ENCODE assay signal across 1 cellular context in the genomic region with DNA sequence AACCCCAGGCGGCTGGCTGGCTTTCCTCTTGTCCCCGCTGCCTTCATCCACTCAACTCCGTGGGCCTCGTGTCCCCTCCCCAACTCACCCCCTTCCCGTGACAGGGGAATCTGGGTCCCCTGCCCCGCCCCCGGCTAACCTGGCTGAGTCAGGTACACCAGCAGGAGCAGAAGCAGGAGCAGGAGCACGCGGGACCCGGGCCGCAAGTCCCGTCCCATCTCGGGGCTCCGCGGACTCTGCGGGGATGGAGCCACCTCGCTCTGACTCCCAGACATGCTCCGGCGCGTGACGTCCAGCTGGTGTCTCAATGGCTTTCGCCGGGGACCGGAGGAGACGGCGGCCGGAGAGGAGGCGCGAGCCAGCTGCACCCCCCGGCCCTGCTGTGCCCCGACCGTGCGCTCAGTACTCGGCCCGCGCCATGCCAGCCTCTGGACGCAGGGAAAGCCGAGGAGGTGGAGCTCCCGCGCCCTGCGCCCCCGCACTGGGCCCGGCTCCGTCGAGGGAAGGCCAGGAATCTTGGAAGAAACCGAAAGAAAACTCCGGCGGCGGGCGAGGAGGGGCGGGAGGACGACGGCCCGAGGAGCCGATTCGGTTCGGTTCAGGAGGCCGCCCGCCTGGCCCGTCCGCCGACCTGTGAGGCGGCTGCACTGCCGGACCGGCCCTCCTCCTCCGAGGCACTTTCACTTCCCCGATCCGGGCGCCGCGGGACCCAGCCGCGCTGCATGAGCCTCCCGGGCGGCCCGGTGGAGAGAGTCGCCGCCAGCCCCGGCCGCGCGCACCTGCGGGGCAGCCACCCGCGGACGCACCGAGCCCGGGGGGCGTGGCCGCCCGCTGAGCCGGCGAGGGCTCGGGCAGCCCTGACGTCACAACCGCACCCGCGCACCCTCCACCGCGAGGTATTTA.
A peak's percentile ranks its signal among the peaks of the same experiment; 100 is the strongest.
TF ChIP-seq lines count a peak whose summit lies in the region.

TSS of gene CXCL16 (minus strand) at position 807 of the 903 bp plus-strand sequence. CDS start at position 218, 589 bp downstream.
A gene with protein sequence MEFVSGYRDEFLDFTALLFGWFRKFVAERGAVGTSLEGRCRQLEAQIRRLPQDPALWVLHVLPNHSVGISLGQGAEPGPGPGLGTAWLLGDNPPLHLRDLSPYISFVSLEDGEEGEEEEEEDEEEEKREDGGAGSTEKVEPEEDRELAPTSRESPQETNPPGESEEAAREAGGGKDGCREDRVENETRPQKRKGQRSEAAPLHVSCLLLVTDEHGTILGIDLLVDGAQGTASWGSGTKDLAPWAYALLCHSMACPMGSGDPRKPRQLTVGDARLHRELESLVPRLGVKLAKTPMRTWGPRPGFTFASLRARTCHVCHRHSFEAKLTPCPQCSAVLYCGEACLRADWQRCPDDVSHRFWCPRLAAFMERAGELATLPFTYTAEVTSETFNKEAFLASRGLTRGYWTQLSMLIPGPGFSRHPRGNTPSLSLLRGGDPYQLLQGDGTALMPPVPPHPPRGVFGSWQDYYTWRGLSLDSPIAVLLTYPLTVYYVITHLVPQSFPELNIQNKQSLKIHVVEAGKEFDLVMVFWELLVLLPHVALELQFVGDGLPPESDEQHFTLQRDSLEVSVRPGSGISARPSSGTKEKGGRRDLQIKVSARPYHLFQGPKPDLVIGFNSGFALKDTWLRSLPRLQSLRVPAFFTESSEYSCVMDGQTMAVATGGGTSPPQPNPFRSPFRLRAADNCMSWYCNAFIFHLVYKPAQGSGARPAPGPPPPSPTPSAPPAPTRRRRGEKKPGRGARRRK (plus strand): TSS at position 712 of the 903 bp plus-strand sequence. CDS start 716 bp downstream, outside the sequence.

TF ChIP-seq in HepG2, 621 proteins besides CTCF, POLR2A, EP300 and RAD21 (continued from another document):
- no peak for TF ChIP-seq HNF1A (IDR thresholded peaks at IDR 0.05; ENCODE audit: low read depth)
- TF ChIP-seq HNF1A (CRISPR knock-in tag; IDR thresholded peaks at IDR 0.05; ENCODE audit: borderline replicate concordance), result peak; percentile 78; the same call in 1 of the 2 replicates
- TF ChIP-seq RCOR2 (CRISPR knock-in tag; IDR thresholded peaks at IDR 0.05), result no peak
- no peak for TF ChIP-seq ZNF207 (IDR thresholded peaks at IDR 0.05; ENCODE audit: borderline replicate concordance)
- peak; percentile 59; the same call in 1 of the 2 replicates for TF ChIP-seq SMAD1 (CRISPR knock-in tag; IDR thresholded peaks at IDR 0.05; ENCODE audit: borderline replicate concordance, low read depth)
- no peak for TF ChIP-seq TP53 (CRISPR knock-in tag; conservative IDR thresholded peaks at IDR 0.05)
- TF ChIP-seq ZNF556 (CRISPR knock-in tag; IDR thresholded peaks at IDR 0.05; ENCODE audit: borderline replicate concordance), result 0 out of 2 replicates have a peak, but pooled peaks have one; percentile 31
- TF ChIP-seq, protein P1, sequence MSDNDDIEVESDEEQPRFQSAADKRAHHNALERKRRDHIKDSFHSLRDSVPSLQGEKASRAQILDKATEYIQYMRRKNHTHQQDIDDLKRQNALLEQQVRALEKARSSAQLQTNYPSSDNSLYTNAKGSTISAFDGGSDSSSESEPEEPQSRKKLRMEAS (IDR thresholded peaks at IDR 0.05), result peak; percentile 27; the same call in 1 of the 2 replicates
- 0 out of 2 replicates have a peak, but pooled peaks have one; percentile 23 for TF ChIP-seq RERE (CRISPR knock-in tag; IDR thresholded peaks at IDR 0.05; ENCODE audit: low read depth)
- TF ChIP-seq ZNF12 (CRISPR knock-in tag; IDR thresholded peaks at IDR 0.05), result no peak
- 0 out of 2 replicates have a peak, but pooled peaks have one; percentile 1 for TF ChIP-seq ZNF232 (CRISPR knock-in tag; IDR thresholded peaks at IDR 0.05; ENCODE audit: borderline replicate concordance)
- TF ChIP-seq DNMT3B (CRISPR knock-in tag; conservative IDR thresholded peaks at IDR 0.05), result no peak
- TF ChIP-seq, protein P2, sequence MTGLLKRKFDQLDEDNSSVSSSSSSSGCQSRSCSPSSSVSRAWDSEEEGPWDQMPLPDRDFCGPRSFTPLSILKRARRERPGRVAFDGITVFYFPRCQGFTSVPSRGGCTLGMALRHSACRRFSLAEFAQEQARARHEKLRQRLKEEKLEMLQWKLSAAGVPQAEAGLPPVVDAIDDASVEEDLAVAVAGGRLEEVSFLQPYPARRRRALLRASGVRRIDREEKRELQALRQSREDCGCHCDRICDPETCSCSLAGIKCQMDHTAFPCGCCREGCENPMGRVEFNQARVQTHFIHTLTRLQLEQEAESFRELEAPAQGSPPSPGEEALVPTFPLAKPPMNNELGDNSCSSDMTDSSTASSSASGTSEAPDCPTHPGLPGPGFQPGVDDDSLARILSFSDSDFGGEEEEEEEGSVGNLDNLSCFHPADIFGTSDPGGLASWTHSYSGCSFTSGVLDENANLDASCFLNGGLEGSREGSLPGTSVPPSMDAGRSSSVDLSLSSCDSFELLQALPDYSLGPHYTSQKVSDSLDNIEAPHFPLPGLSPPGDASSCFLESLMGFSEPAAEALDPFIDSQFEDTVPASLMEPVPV (CRISPR knock-in tag; IDR thresholded peaks at IDR 0.05), result no peak
- TF ChIP-seq, protein P3, sequence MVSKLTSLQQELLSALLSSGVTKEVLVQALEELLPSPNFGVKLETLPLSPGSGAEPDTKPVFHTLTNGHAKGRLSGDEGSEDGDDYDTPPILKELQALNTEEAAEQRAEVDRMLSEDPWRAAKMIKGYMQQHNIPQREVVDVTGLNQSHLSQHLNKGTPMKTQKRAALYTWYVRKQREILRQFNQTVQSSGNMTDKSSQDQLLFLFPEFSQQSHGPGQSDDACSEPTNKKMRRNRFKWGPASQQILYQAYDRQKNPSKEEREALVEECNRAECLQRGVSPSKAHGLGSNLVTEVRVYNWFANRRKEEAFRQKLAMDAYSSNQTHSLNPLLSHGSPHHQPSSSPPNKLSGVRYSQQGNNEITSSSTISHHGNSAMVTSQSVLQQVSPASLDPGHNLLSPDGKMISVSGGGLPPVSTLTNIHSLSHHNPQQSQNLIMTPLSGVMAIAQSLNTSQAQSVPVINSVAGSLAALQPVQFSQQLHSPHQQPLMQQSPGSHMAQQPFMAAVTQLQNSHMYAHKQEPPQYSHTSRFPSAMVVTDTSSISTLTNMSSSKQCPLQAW (CRISPR knock-in tag; IDR thresholded peaks at IDR 0.05), result 0 out of 2 replicates have a peak, but pooled peaks have one; percentile 49
- 0 out of 2 replicates have a peak, but pooled peaks have one; percentile 46 for TF ChIP-seq ESRRA (CRISPR knock-in tag; IDR thresholded peaks at IDR 0.05; ENCODE audit: low read depth)
- TF ChIP-seq, protein P4, sequence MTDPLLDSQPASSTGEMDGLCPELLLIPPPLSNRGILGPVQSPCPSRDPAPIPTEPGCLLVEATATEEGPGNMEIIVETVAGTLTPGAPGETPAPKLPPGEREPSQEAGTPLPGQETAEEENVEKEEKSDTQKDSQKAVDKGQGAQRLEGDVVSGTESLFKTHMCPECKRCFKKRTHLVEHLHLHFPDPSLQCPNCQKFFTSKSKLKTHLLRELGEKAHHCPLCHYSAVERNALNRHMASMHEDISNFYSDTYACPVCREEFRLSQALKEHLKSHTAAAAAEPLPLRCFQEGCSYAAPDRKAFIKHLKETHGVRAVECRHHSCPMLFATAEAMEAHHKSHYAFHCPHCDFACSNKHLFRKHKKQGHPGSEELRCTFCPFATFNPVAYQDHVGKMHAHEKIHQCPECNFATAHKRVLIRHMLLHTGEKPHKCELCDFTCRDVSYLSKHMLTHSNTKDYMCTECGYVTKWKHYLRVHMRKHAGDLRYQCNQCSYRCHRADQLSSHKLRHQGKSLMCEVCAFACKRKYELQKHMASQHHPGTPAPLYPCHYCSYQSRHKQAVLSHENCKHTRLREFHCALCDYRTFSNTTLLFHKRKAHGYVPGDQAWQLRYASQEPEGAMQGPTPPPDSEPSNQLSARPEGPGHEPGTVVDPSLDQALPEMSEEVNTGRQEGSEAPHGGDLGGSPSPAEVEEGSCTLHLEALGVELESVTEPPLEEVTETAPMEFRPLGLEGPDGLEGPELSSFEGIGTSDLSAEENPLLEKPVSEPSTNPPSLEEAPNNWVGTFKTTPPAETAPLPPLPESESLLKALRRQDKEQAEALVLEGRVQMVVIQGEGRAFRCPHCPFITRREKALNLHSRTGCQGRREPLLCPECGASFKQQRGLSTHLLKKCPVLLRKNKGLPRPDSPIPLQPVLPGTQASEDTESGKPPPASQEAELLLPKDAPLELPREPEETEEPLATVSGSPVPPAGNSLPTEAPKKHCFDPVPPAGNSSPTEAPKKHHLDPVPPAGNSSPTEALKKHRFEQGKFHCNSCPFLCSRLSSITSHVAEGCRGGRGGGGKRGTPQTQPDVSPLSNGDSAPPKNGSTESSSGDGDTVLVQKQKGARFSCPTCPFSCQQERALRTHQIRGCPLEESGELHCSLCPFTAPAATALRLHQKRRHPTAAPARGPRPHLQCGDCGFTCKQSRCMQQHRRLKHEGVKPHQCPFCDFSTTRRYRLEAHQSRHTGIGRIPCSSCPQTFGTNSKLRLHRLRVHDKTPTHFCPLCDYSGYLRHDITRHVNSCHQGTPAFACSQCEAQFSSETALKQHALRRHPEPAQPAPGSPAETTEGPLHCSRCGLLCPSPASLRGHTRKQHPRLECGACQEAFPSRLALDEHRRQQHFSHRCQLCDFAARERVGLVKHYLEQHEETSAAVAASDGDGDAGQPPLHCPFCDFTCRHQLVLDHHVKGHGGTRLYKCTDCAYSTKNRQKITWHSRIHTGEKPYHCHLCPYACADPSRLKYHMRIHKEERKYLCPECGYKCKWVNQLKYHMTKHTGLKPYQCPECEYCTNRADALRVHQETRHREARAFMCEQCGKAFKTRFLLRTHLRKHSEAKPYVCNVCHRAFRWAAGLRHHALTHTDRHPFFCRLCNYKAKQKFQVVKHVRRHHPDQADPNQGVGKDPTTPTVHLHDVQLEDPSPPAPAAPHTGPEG (CRISPR knock-in tag; IDR thresholded peaks at IDR 0.05), result peak; percentile 64; the same call in 1 of the 2 replicates
- 0 out of 2 replicates have a peak, but pooled peaks have one; percentile 45 for TF ChIP-seq RARG (CRISPR knock-in tag; IDR thresholded peaks at IDR 0.05; ENCODE audit: low read depth)
- TF ChIP-seq HOXA3 (CRISPR knock-in tag; IDR thresholded peaks at IDR 0.05), result peak; percentile 85
- peak; percentile 81 for TF ChIP-seq ZFX (CRISPR knock-in tag; IDR thresholded peaks at IDR 0.05; ENCODE audit: low read depth)
- peak; percentile 37; the same call in 1 of the 2 replicates for TF ChIP-seq ZSCAN21 (CRISPR knock-in tag; IDR thresholded peaks at IDR 0.05; ENCODE audit: borderline replicate concordance)
TF ChIP-seq in HepG2: peak in this region for 158.
